In the genomic region with DNA sequence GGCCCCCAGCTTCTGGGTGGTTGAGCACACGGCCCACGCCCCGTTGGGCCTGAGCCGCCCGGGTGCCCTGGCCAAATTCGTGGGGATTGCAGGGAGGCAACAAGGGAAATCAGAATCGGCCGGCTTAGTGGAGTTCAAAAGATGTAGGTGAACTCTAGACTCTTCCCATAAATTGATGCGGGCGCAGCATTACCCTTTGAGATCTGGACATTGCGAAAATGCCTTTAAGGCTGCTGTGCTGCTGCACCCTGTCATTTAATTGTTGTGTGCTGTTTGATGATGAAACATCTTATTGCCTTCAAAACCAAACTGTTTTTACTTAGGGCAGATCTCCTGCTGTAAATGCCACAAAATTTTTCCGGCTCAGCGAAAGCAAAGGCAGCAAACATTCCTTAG, we compare ENCODE assay signal across 8 cellular contexts. TPM values are rescaled to one million over a fixed set of nuclear protein-coding genes. Genes with fewer than 3 reads are reported as not detected.
DNase-seq lines count a peak whose midpoint lies in the region; ATAC-seq and TF ChIP-seq lines count a peak whose summit lies in the region.

No MANE protein-coding gene starts in this region.

- TF ChIP-seq CTCF in breast epithelium (IDR thresholded peaks at IDR 0.05) = no peak

- intact Hi-C loops in breast epithelium (cut with DNase I; ENCODE audit: low total_unique reads) = no loop called here

- H3K79me2 ChIP-seq in mesendoderm (ENCODE audit: control insufficient read depth, insufficient read depth, low read length) = no peaks in the 10 kb centered on the region

- H3K36me3 ChIP-seq in BLaER1 = no peaks in the 10 kb centered on the region
- no peaks in the 10 kb centered on the region for H3K36me3 ChIP-seq in HUES64 (ENCODE audit: insufficient read depth, low read length)
- no peaks in the 10 kb centered on the region for H3K36me3 ChIP-seq in breast epithelium
- no peaks in the 10 kb centered on the region for H3K36me3 ChIP-seq in mesendoderm (ENCODE audit: control insufficient read depth, insufficient read depth, low read length)

- H3K79me1 ChIP-seq in mesendoderm (ENCODE audit: low read length) = no peaks in the 10 kb centered on the region

- H2AK5ac ChIP-seq in mesendoderm (ENCODE audit: low read length) = no peak overlapping the region

- H2BK15ac ChIP-seq in mesendoderm (replicated peaks; ENCODE audit: low read depth) = no peak overlapping the region

- peaks cover 43% of the 10 kb centered on the region for H3K4me1 ChIP-seq in BLaER1
- no peaks in the 10 kb centered on the region; the same call in 1 of the 2 replicates for H3K4me1 ChIP-seq in HUES64 (ENCODE audit: insufficient read depth, low read length)
- no peaks in the 10 kb centered on the region for H3K4me1 ChIP-seq in breast epithelium
- H3K4me1 ChIP-seq in mesendoderm (ENCODE audit: control insufficient read depth, low read depth, low read length) = peaks cover 4% of the 10 kb centered on the region

- H3K4me3 ChIP-seq in BLaER1 = peak overlapping the region; percentile 74
- H3K4me3 ChIP-seq in HUES64 (ENCODE audit: low read length) = peak overlapping the region; percentile 61
- peak overlapping the region; percentile 58 to 68 (median 61) for H3K4me3 ChIP-seq in breast epithelium
- no peak overlapping the region for H3K4me3 ChIP-seq in mesendoderm (ENCODE audit: low read length)

- no peak overlapping the region for H4K5ac ChIP-seq in mesendoderm (ENCODE audit: low read length)

- peaks cover 28% of the 10 kb centered on the region for H3K9me3 ChIP-seq in BLaER1
- no peaks in the 10 kb centered on the region for H3K9me3 ChIP-seq in HUES64 (ENCODE audit: insufficient read depth, low read depth, low read length)
- H3K9me3 ChIP-seq in breast epithelium = no peaks in the 10 kb centered on the region

- H4K8ac ChIP-seq in mesendoderm (ENCODE audit: low read depth, low read length) = no peak overlapping the region

- no peak overlapping the region for H3K4ac ChIP-seq in mesendoderm (ENCODE audit: low read depth, low read length)

- no peak for TF ChIP-seq POLR2A in breast epithelium (IDR thresholded peaks at IDR 0.05)

- no peak overlapping the region for H2BK5ac ChIP-seq in mesendoderm (ENCODE audit: low read length)

- peak overlapping the region; percentile 61; the same call in 1 of the 2 replicates for H3K9ac ChIP-seq in BLaER1
- H3K9ac ChIP-seq in HUES64 (ENCODE audit: low read depth, low read length) = no peak overlapping the region
- peak overlapping the region; percentile 44 for H3K9ac ChIP-seq in mesendoderm (ENCODE audit: low read length)

- H2BK120ac ChIP-seq in mesendoderm (ENCODE audit: low read depth, low read length) = no peak overlapping the region

- H3K4me2 ChIP-seq in BLaER1 (peak overlapping the region; percentile 82), mesendoderm (ENCODE audit: low read length) (peak overlapping the region; percentile 40)

- H3K27ac ChIP-seq in BLaER1 = no peak overlapping the region
- H3K27ac ChIP-seq in HUES64 (ENCODE audit: low read depth, low read length) = no peak overlapping the region
- H3K27ac ChIP-seq in breast epithelium = peak overlapping the region; percentile 26 to 78
- no peak overlapping the region for H3K27ac ChIP-seq in mesendoderm (ENCODE audit: low read depth, low read length)

- DNase-seq in breast epithelium (ENCODE audit: low spot score in 2 of 2) = no peak
- DNase-seq in mesendoderm = peak; percentile 31
- no peak for DNase-seq in C1 segment of cervical spinal cord (lab: John Stamatoyannopoulos, UW)
- DNase-seq in activated gamma-delta T cell (lab: John Stamatoyannopoulos, UW) = no peak

- peaks cover 61% of the 10 kb centered on the region for H3K27me3 ChIP-seq in BLaER1
- H3K27me3 ChIP-seq in HUES64 (ENCODE audit: insufficient read depth, low read length) = peaks cover 53% of the 10 kb centered on the region
- H3K27me3 ChIP-seq in breast epithelium = peaks cover 0 to 8% of the 10 kb centered on the region in 2 donors
- H3K27me3 ChIP-seq in mesendoderm (ENCODE audit: insufficient read depth, low read length, poor library complexity) = no peaks in the 10 kb centered on the region

- H4K20me1 ChIP-seq in BLaER1 = no peaks in the 10 kb centered on the region

- WGBS in HUES64 = 11% methylated on average over 13 of the region's 13 CpGs
- no CpG with 5 or more reads among the region's 13 CpGs for WGBS in mesendoderm (ENCODE audit: extremely low coverage, insufficient coverage, low lambda C conversion rate)

- no peak for ATAC-seq in GM21825 (IDR thresholded peaks at IDR 0.05; ENCODE audit: unreplicated experiment)
- ATAC-seq in GM21723 (IDR thresholded peaks at IDR 0.05; ENCODE audit: unreplicated experiment) = no peak

- peak overlapping the region; percentile 77 for H3K56ac ChIP-seq in mesendoderm (ENCODE audit: low read length)

- no peak overlapping the region for H3K18ac ChIP-seq in mesendoderm (ENCODE audit: low read length)

- no peak overlapping the region for H3K23ac ChIP-seq in mesendoderm (ENCODE audit: low read length)

RNA-seq across cellular contexts. Expression of a gene that starts 0.4 kb away (rescaled TPM):
- 8.9 TPM for polyA plus RNA-seq in HUES64 (2013, experiment 1 of 2)
- 12.8 TPM for polyA plus RNA-seq in HUES64 (2013, experiment 2 of 2)
- 10 to 100 TPM; 19.3 to 55.4 (median 24.3) TPM for total RNA-seq in breast epithelium
- polyA plus RNA-seq in mesendoderm (2013, experiment 1 of 2) = 15.1 TPM
- 15.6 TPM for polyA plus RNA-seq in mesendoderm (2013, experiment 2 of 2)

RNA-seq across cellular contexts. Expression of a gene that starts 28.8 kb away (rescaled TPM):
- polyA plus RNA-seq in HUES64 (2013, experiment 1 of 2) = not detected
- polyA plus RNA-seq in HUES64 (2013, experiment 2 of 2) = not detected
- total RNA-seq in breast epithelium = not detected
- polyA plus RNA-seq in mesendoderm (2013, experiment 1 of 2) = not detected
- not detected for polyA plus RNA-seq in mesendoderm (2013, experiment 2 of 2)

RNA-seq across cellular contexts. Expression of a gene that starts 43.0 kb away (rescaled TPM):
- 102 TPM for polyA plus RNA-seq in HUES64 (2013, experiment 1 of 2)
- 94.8 TPM for polyA plus RNA-seq in HUES64 (2013, experiment 2 of 2)
- 10 to 100 TPM; 23.2 to 41.0 (median 40.5) TPM for total RNA-seq in breast epithelium
- polyA plus RNA-seq in mesendoderm (2013, experiment 1 of 2) = 191 TPM
- polyA plus RNA-seq in mesendoderm (2013, experiment 2 of 2) = 182 TPM

RNA-seq across cellular contexts. Expression of a gene that starts 54.8 kb away (rescaled TPM):
- polyA plus RNA-seq in HUES64 (2013, experiment 1 of 2) = 0.20 TPM
- 0.19 TPM for polyA plus RNA-seq in HUES64 (2013, experiment 2 of 2)
- total RNA-seq in breast epithelium = 1 to 10 TPM; 3.9 to 8.5 (median 5.3) TPM
- polyA plus RNA-seq in mesendoderm (2013, experiment 1 of 2) = 0.29 TPM
- 0.25 TPM for polyA plus RNA-seq in mesendoderm (2013, experiment 2 of 2)

Comparison
In these comparisons a context has a peak if more than half of its experiments do, and no peak if none do; other contexts are left out.
1. H3K27ac ChIP-seq: peak in breast epithelium (2 of 2); none in BLaER1 (single experiment), HUES64 (single experiment) and mesendoderm (single experiment).